In the genomic region with DNA sequence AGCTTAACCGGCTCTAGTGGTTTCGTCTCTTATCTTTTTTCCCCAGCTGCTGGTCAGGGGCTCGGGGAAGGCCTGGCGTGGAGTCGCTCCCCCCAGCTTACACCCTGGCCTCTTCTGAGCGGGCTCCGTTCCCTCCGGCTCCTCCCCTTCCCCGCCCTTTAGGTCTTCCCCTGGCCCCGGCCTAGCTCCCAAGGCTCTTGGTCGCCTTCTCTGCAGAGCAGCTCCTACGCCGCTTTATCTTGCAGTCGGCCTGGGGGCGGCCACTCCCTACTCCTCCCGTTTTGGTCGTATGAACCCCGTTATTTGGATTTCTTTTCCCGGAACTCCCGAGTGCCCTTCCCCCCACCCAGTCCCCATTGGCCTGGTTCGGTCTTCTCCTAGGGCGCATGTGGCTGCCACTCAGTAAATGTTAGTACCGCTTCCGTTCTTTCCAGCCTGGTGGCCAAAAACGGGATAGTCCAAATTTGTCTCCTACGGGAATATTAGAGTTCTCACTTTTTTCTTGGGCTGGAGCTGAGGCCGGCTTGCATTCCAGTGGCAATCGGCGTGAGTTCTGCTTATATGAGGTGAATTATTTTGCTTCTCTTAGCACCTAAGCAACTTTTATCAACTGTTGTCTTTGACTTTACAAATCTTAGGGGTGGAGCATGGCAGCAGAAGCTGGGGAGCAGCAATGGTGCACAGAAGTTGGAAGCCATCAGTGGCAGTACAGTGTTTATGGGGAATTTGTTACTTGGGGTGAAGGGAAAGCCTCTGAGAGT, we compare ENCODE assay signal across 8 cellular contexts. TPM values are rescaled to one million over a fixed set of nuclear protein-coding genes. Genes with fewer than 3 reads are reported as not detected.
DNase-seq lines count a peak whose midpoint lies in the region; ATAC-seq and TF ChIP-seq lines count a peak whose summit lies in the region.

No MANE protein-coding gene starts in this region.

- in situ Hi-C loops in Panc1 (cut with HindIII; ENCODE audit: low pct_unique_long_range_greater_than_20kb, low sequenced_read_pairs) (no loop called here), T47D (cut with HindIII; ENCODE audit: low pct_unique_long_range_greater_than_20kb, low sequenced_read_pairs) (no loop called here)

- peak overlapping the region; percentile 93 to 98 (median 93) for H3K4me3 Mint-ChIP-seq in immature natural killer cell

- H3K9me3 ChIP-seq in Panc1 (ENCODE audit: control insufficient read depth, insufficient read depth, low read depth, low read length): no peaks in the 10 kb centered on the region

- H3K4me3 ChIP-seq in HFF-Myc (replicated peaks; ENCODE audit: low read depth, low read length) (peak overlapping the region; percentile 64), Panc1 (ENCODE audit: low read depth in 2 of 2, low read length in 2 of 2) (peak overlapping the region; percentile 82 to 95)

- peak; percentile 89 for ATAC-seq in Panc1

- peaks cover 39 to 44% of the 10 kb centered on the region in 2 donors for H3K4me1 Mint-ChIP-seq in immature natural killer cell

- CTCF ChIA-PET in Panc1 (lab: Charles Lee): interaction anchor here (0.5 to 1.1 kb wide), 2 partner anchors 64 to 173 kb away, joined by 3 to 10 read pairs; no protein-coding TSS in a partner anchor

- H3K27me3 ChIP-seq in Panc1 (ENCODE audit: control insufficient read depth, insufficient read depth, low read length): no peaks in the 10 kb centered on the region

- TF ChIP-seq CTCF in HFF-Myc (IDR thresholded peaks at IDR 0.05; ENCODE audit: low read depth, low read length, missing control alignments) (peak; percentile 39), LNCAP (IDR thresholded peaks at IDR 0.05) (peak; percentile 32; the same call in 1 of the 2 replicates), Panc1 (IDR thresholded peaks at IDR 0.05) (no peak)

- peak; percentile 64 to 72 for DNase-seq in stimulated activated CD4-positive, alpha-beta T cell treated with anti-CD3 and anti-CD28 coated beads, Interleukin-12 subunit alpha, Interleukin-12 subunit beta, amount 100 ng/mL, for 24 hours (ENCODE audit: low read depth in 2 of 2)
- no peak for DNase-seq in stimulated activated CD4-positive, alpha-beta T cell treated with anti-CD3 and anti-CD28 coated beads, Interleukin-4, amount 100 ng/mL, for 1 hour
- DNase-seq in HFF-Myc (ENCODE audit: extremely low read depth, low read depth) (peak; percentile 66), Panc1 (ENCODE audit: low read depth, low spot score) (peak; percentile 38), T47D (ENCODE audit: low read depth in 1 of 2, low spot score in 1 of 2) (peak; percentile 46 to 85), immature natural killer cell (no peak)
- peak in 2 of 3 donors; percentile 64 to 83 for DNase-seq in stimulated activated CD4-positive, alpha-beta T cell treated with anti-CD3 and anti-CD28 coated beads, TNF-alpha, amount 100 ng/mL, for 48 hours (ENCODE audit: low read depth in 3 of 3)

- POLR2A ChIA-PET in Panc1 (lab: Charles Lee): interaction anchor here (0.6 to 0.9 kb wide), 3 partner anchors 9 to 75 kb away, joined by 3 to 12 read pairs (median 5); a partner anchor contains a TSS

- peak overlapping the region; percentile 92 for H3K27ac ChIP-seq in Panc1 (ENCODE audit: low read length)

- peaks cover 11% of the 10 kb centered on the region for H3K4me1 ChIP-seq in Panc1 (ENCODE audit: control insufficient read depth, insufficient read depth, low read length)

- BruUV-seq in Panc1 (replicated peaks; lab: Mats Ljungman, UMichigan): TSS peak; percentile 74

- H3K27me3 Mint-ChIP-seq in immature natural killer cell (ENCODE audit: low read depth in 3 of 3): peaks cover 13 to 23% (median 17%) of the 10 kb centered on the region in 3 donors

- peak overlapping the region; percentile 99 to 100 (median 100) for H3K27ac Mint-ChIP-seq in immature natural killer cell

- peaks cover 0 to 6% (median 6%) of the 10 kb centered on the region in 3 donors for H3K36me3 Mint-ChIP-seq in immature natural killer cell

- peaks cover 7% of the 10 kb centered on the region; the same call in 1 of the 2 replicates for H3K36me3 ChIP-seq in Panc1 (ENCODE audit: control insufficient read depth, insufficient read depth, low read length)

- intact Hi-C loops in Panc1 (cut with micrococcal nuclease; ENCODE audit: unreplicated experiment): no loop called here

- H3K9me3 Mint-ChIP-seq in immature natural killer cell: no peaks in the 10 kb centered on the region

RNA-seq across cellular contexts. Expression of a gene that starts 0.5 kb away (rescaled TPM):
- 114 TPM for total RNA-seq in Panc1 (2021; ENCODE audit: unreplicated experiment)
- 54.8 TPM for polyA plus RNA-seq in Panc1 (2012; ENCODE audit: insufficient read length)
- polyA plus RNA-seq in immature natural killer cell: 100 to 1,000 TPM in 1 of 3 donors, 10 to 100 TPM in 2; 61.6 to 103 (median 70.7) TPM

Comparison
In these comparisons a context has a peak if more than half of its experiments do, and no peak if none do; other contexts are left out.
1. DNase-seq: peak in stimulated activated CD4-positive, alpha-beta T cell treated with anti-CD3 and anti-CD28 coated beads, Interleukin-12 subunit alpha, Interleukin-12 subunit beta, amount 100 ng/mL, for 24 hours (2 of 2), HFF-Myc (single experiment), Panc1 (single experiment), T47D (2 of 2) and stimulated activated CD4-positive, alpha-beta T cell treated with anti-CD3 and anti-CD28 coated beads, TNF-alpha, amount 100 ng/mL, for 48 hours (2 of 3); none in stimulated activated CD4-positive, alpha-beta T cell treated with anti-CD3 and anti-CD28 coated beads, Interleukin-4, amount 100 ng/mL, for 1 hour (single experiment) and immature natural killer cell (0 of 3).